In genomic region chr4:17698116-17698515, GRCh38 we compare ENCODE assay signal across 36 cellular contexts.
"Had no signal": no experiment of that assay in that cellular context is flagged by ENCODE, and none has a peak within 500 bp of the region (broad histone marks: within the 10 kb centered on the region; RNA-seq: fewer than 3 reads in every experiment).

No MANE protein-coding gene starts in this region.

- H3K27me3 ChIP-seq: MG63 had no signal

- H3K4me3 ChIP-seq: MG63 had no signal

- DNase-seq: Karpas-422, Kasumi-1, KBM-7, KG1, MG63, MM.1S, MV-4-11, NCI-H1048, NCI-H1092, NCI-H1092 treated with DMSO at 0.1 percent for 48 hours, NCI-H1105, NCI-H1105 treated with DMSO at 0.1 percent for 48 hours, NCI-H1417, NCI-H1417 treated with DMSO at 0.1 percent for 48 hours, NCI-H1436, NCI-H1436 treated with DMSO at 0.1 percent for 48 hours, NCI-H146, NCI-H1694, NCI-H1694 treated with DMSO at 0.1 percent for 48 hours, NCI-H187, NCI-H187 treated with DMSO at 0.1 percent for 48 hours, NCI-H1930, NCI-H2029, NCI-H2029 treated with DMSO at 0.1 percent for 48 hours, NCI-H2081, NCI-H2081 treated with DMSO at 0.1 percent for 48 hours, NCI-H2107, NCI-H2171, NCI-H2171 treated with DMSO at 0.1 percent for 48 hours, NCI-H2227 treated with DMSO at 0.1 percent for 48 hours, NCI-H226, NCI-H345, NCI-H446, NCI-H446 treated with DMSO at 0.1 percent for 48 hours, NCI-H510A had no signal

- H3K4me2 ChIP-seq: KMS-11 had no signal

- H3K36me3 ChIP-seq: MG63 had no signal

- H3K9ac ChIP-seq: KMS-11 had no signal

- H3K9me3 ChIP-seq: MG63 had no signal

- H3K27ac ChIP-seq: KMS-11 had no signal
